ENCODE assay signal across 16 cellular contexts in the genomic region with DNA sequence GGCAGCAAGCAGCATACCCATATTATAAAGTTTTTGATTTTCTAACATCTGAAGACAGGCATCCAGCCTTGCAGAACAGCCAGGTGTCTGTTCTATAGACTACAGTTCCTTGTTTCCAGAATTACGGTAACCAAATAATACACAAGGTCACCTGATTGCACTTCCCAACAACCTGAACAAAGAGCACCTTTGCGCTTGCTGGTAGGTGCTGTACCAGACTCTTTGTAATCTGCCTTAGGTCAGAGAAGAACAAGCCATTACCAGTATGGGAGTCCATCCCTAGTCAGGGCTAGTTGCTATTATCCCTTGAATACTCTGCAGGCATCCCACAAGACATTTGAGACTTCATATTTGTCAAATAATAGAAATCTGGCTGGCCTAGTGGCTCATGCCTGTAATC.
DNase-seq lines count a peak whose midpoint lies in the region; ATAC-seq, FAIRE-seq and TF ChIP-seq lines count a peak whose summit lies in the region.
"Had no signal": no experiment of that assay in that cellular context is flagged by ENCODE, and none has a peak within 500 bp of the region (broad histone marks: within the 10 kb centered on the region; RNA-seq: fewer than 3 reads in every experiment).

No MANE protein-coding gene starts in this region.

- H3K27ac ChIP-seq in A549 (peak overlapping the region; percentile 41 to 63; a peak in 5 of 6 replicates), PC-3 (ENCODE audit: low read length) (peak overlapping the region; percentile 15), right atrium auricular region (peak overlapping the region; percentile 32 to 41), RWPE1 (no peak overlapping the region)

- H3K4me3 ChIP-seq in A549 = no peak overlapping the region
- H3K4me3 ChIP-seq in PC-3 (ENCODE audit: low read length) = no peak overlapping the region
- no peak overlapping the region for H3K4me3 ChIP-seq in right atrium auricular region
- H3K4me3 ChIP-seq in skeletal muscle satellite cell (ENCODE audit: low read length) = no peak overlapping the region

- CTCF ChIA-PET in A549 (lab: Yijun Ruan, JAX) (no interaction called here), PC-3 (lab: Charles Lee) (interaction anchor here (0.6 kb wide), 2 partner anchors 93 to 891 kb away, joined by 3 to 8 read pairs; no protein-coding TSS in a partner anchor), RWPE1 (lab: Yijun Ruan, JAX) (no interaction called here)

- intact Hi-C loops in PC-3 (cut with micrococcal nuclease) = loop anchor here (1.0 kb wide), 2 partner anchors 9 to 153 kb away; no protein-coding TSS in a partner anchor

- no peak overlapping the region for H3K9ac ChIP-seq in PC-3 (ENCODE audit: low read length)
- no peak overlapping the region for H3K9ac ChIP-seq in skeletal muscle satellite cell (ENCODE audit: low read depth, low read length)

- H4K20me1 ChIP-seq in PC-3 (ENCODE audit: low read length) = no peaks in the 10 kb centered on the region

- no TSS peak for BruUV-seq in PC-3 (replicated peaks; lab: Mats Ljungman, UMichigan)

- TF ChIP-seq RAD21 in A549 (conservative IDR thresholded peaks at IDR 0.05 in 1 of 2, IDR thresholded peaks at IDR 0.05 in 1 of 2) = no peak

- ATAC-seq in A549 (peak; percentile 19 to 62; a peak in 3 of 6 replicates), PC-3 (no peak), HG03521 (IDR thresholded peaks at IDR 0.05; ENCODE audit: unreplicated experiment) (no peak), GM19035 (IDR thresholded peaks at IDR 0.05; ENCODE audit: unreplicated experiment) (no peak)
- ATAC-seq: WTC11 had no signal

- H3K27me3 ChIP-seq in PC-3 (ENCODE audit: low read length) (no peaks in the 10 kb centered on the region), right atrium auricular region (no peaks in the 10 kb centered on the region), skeletal muscle satellite cell (ENCODE audit: control insufficient read depth, insufficient read depth, low read length) (no peaks in the 10 kb centered on the region)

- TF ChIP-seq EP300 in A549 (IDR thresholded peaks at IDR 0.05) = no peak

- no peaks in the 10 kb centered on the region for H3F3A ChIP-seq in PC-3 (ENCODE audit: low read length, unreplicated experiment)

- no peaks in the 10 kb centered on the region for H3K9me2 ChIP-seq in PC-3 (replicated peaks; ENCODE audit: low read length)

- H3K36me3 ChIP-seq in PC-3 (ENCODE audit: low read depth, low read length) (no peaks in the 10 kb centered on the region), right atrium auricular region (no peaks in the 10 kb centered on the region), skeletal muscle satellite cell (ENCODE audit: insufficient read depth, low read length) (no peaks in the 10 kb centered on the region)

- no peak for TF ChIP-seq POLR2A in A549 (IDR thresholded peaks at IDR 0.05; ENCODE audit: low read length)

- H3K4me1 ChIP-seq in A549 (peaks cover 43% of the 10 kb centered on the region), PC-3 (ENCODE audit: insufficient read depth, low read length) (peaks cover 47% of the 10 kb centered on the region), right atrium auricular region (peaks cover 0 to 31% of the 10 kb centered on the region in 2 donors), skeletal muscle satellite cell (ENCODE audit: control insufficient read depth, insufficient read depth, low read length) (peaks cover 42% of the 10 kb centered on the region)

- DNase-seq in A549 (ENCODE audit: low read depth in 1 of 2, low spot score in 1 of 2) (no peak), PC-3 (no peak), right atrium auricular region (ENCODE audit: low spot score) (no peak), RWPE1 (ENCODE audit: low spot score) (no peak), NCI-H1694 treated with DMSO at 0.1 percent for 48 hours (lab: John Stamatoyannopoulos, UW) (no peak)
- DNase-seq: activated naive CD4-positive, alpha-beta T cell; DMS79 treated with DMSO at 0.1 percent for 48 hours; H9; NCI-H1105; NCI-H510A; stimulated activated CD4-positive, alpha-beta T cell treated with anti-CD3 and anti-CD28 coated beads, Interleukin-2, amount 100 ng/mL, for 48 hours had no signal

- no peaks in the 10 kb centered on the region for H3K79me2 ChIP-seq in PC-3 (ENCODE audit: low read length)

- H3K9me3 ChIP-seq in A549 = no peaks in the 10 kb centered on the region
- H3K9me3 ChIP-seq in PC-3 (ENCODE audit: low read length) = no peaks in the 10 kb centered on the region
- H3K9me3 ChIP-seq in right atrium auricular region = no peaks in the 10 kb centered on the region
- no peaks in the 10 kb centered on the region for H3K9me3 ChIP-seq in skeletal muscle satellite cell (replicated peaks; ENCODE audit: low read length)

- peak overlapping the region; percentile 48 for H3K4me2 ChIP-seq in A549
- peak overlapping the region; percentile 37 for H3K4me2 ChIP-seq in PC-3 (ENCODE audit: low read length)
- peak overlapping the region; percentile 53 for H3K4me2 ChIP-seq in skeletal muscle satellite cell (ENCODE audit: low read length)

- TF ChIP-seq CTCF in A549 (IDR thresholded peaks at IDR 0.05) = no peak
- no peak for TF ChIP-seq CTCF in PC-3 (conservative IDR thresholded peaks at IDR 0.05; ENCODE audit: low read depth, low read length)
- TF ChIP-seq CTCF in right atrium auricular region (IDR thresholded peaks at IDR 0.05) = no peak
- no peak for TF ChIP-seq CTCF in RWPE1 (conservative IDR thresholded peaks at IDR 0.05; ENCODE audit: low read depth)

- FAIRE-seq in A549 (lab: Jason Lieb, UNC) = no peak
- FAIRE-seq: frontal cortex had no signal

- WGBS in A549 (ENCODE audit: missing lambda C conversion rate) = 93% methylated on average over 2 of the region's 2 CpGs

- POLR2A ChIA-PET in A549 (lab: Yijun Ruan, JAX) = interaction anchor here (1.0 to 1.1 kb wide), 2 partner anchors 19 to 153 kb away, joined by 3 to 4 read pairs; no protein-coding TSS in a partner anchor
- POLR2A ChIA-PET in PC-3 (lab: Charles Lee; ENCODE audit: unreplicated experiment) = no interaction called here
- POLR2A ChIA-PET in RWPE1 (lab: Yijun Ruan, JAX; ENCODE audit: low non-redundant PET) = interaction anchor here (0.6 kb wide), 1 partner anchor 25 kb away, joined by 4 read pairs; no protein-coding TSS in a partner anchor

- H2AFZ ChIP-seq in PC-3 (ENCODE audit: low read length) = no peak overlapping the region

TF ChIP-seq in A549, 52 proteins besides CTCF, POLR2A, EP300 and RAD21:
- TF ChIP-seq, protein P1, sequence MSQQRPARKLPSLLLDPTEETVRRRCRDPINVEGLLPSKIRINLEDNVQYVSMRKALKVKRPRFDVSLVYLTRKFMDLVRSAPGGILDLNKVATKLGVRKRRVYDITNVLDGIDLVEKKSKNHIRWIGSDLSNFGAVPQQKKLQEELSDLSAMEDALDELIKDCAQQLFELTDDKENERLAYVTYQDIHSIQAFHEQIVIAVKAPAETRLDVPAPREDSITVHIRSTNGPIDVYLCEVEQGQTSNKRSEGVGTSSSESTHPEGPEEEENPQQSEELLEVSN (IDR thresholded peaks at IDR 0.05; ENCODE audit: borderline replicate concordance, low read depth) = no peak
- TF ChIP-seq RCOR1 (IDR thresholded peaks at IDR 0.05; ENCODE audit: low read depth, low read length) = no peak
- no peak for TF ChIP-seq HOXA7 (CRISPR knock-in tag; IDR thresholded peaks at IDR 0.05)
- TF ChIP-seq, protein P2, sequence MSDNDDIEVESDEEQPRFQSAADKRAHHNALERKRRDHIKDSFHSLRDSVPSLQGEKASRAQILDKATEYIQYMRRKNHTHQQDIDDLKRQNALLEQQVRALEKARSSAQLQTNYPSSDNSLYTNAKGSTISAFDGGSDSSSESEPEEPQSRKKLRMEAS (IDR thresholded peaks at IDR 0.05) = no peak
- no peak for TF ChIP-seq CBX2 (IDR thresholded peaks at IDR 0.05; ENCODE audit: borderline replicate concordance, low read depth)
- TF ChIP-seq, protein P3, sequence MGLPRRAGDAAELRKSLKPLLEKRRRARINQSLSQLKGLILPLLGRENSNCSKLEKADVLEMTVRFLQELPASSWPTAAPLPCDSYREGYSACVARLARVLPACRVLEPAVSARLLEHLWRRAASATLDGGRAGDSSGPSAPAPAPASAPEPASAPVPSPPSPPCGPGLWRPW (IDR thresholded peaks at IDR 0.05) = no peak
- TF ChIP-seq RARB (CRISPR knock-in tag; IDR thresholded peaks at IDR 0.05) = no peak
- TF ChIP-seq, protein P4, sequence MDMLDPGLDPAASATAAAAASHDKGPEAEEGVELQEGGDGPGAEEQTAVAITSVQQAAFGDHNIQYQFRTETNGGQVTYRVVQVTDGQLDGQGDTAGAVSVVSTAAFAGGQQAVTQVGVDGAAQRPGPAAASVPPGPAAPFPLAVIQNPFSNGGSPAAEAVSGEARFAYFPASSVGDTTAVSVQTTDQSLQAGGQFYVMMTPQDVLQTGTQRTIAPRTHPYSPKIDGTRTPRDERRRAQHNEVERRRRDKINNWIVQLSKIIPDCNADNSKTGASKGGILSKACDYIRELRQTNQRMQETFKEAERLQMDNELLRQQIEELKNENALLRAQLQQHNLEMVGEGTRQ (IDR thresholded peaks at IDR 0.05) = no peak
- no peak for TF ChIP-seq HOXB13 (CRISPR knock-in tag; IDR thresholded peaks at IDR 0.05; ENCODE audit: low read depth)
- TF ChIP-seq, protein P5, sequence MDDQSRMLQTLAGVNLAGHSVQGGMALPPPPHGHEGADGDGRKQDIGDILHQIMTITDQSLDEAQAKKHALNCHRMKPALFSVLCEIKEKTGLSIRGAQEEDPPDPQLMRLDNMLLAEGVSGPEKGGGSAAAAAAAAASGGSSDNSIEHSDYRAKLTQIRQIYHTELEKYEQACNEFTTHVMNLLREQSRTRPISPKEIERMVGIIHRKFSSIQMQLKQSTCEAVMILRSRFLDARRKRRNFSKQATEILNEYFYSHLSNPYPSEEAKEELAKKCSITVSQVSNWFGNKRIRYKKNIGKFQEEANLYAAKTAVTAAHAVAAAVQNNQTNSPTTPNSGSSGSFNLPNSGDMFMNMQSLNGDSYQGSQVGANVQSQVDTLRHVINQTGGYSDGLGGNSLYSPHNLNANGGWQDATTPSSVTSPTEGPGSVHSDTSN (IDR thresholded peaks at IDR 0.05) = no peak
TF ChIP-seq in A549: peak in this region for 0.

Comparison
In these comparisons a context has a peak if more than half of its experiments do, and no peak if none do; other contexts are left out.
1. ATAC-seq: peak in A549 (2 of 2); none in PC-3 (single experiment), HG03521 (single experiment) and GM19035 (single experiment).
2. Peak in every context shown above with its lines, with median percentiles within 50 percentile points of each other: H3K4me2 ChIP-seq.